Comparison of ENCODE assay signal across 19 cellular contexts in genomic region chr4:180898305-180898704, GRCh38.
"Had no signal": no experiment of that assay in that cellular context is flagged by ENCODE, and none has a peak within 500 bp of the region (broad histone marks: within the 10 kb centered on the region; RNA-seq: fewer than 3 reads in every experiment).

No MANE protein-coding gene starts in this region.

- H3K9me3 ChIP-seq: SJSA1 had no signal

- DNase-seq: KBM-7, MV-4-11, NCI-H1048, NCI-H1105, NCI-H1417, NCI-H1436 treated with DMSO at 0.1 percent for 48 hours, NCI-H1694, NCI-H187 treated with DMSO at 0.1 percent for 48 hours, NCI-H2029 treated with DMSO at 0.1 percent for 48 hours, NCI-H2227 treated with DMSO at 0.1 percent for 48 hours, NCI-H524, NCI-H526 treated with DMSO at 0.1 percent for 48 hours, NCI-H748 treated with DMSO at 0.1 percent for 48 hours, Right ventricle myocardium superior, RPMI8226, SIG-M5 had no signal

- FAIRE-seq: RCC 7860 had no signal

- H3K4me3 ChIP-seq: SJSA1, SK-N-MC had no signal

- H3K27me3 ChIP-seq: SJSA1 had no signal

- H3K27ac ChIP-seq: SJSA1, SK-N-MC had no signal

- H3K36me3 ChIP-seq: SJSA1 had no signal
